In the genomic region with DNA sequence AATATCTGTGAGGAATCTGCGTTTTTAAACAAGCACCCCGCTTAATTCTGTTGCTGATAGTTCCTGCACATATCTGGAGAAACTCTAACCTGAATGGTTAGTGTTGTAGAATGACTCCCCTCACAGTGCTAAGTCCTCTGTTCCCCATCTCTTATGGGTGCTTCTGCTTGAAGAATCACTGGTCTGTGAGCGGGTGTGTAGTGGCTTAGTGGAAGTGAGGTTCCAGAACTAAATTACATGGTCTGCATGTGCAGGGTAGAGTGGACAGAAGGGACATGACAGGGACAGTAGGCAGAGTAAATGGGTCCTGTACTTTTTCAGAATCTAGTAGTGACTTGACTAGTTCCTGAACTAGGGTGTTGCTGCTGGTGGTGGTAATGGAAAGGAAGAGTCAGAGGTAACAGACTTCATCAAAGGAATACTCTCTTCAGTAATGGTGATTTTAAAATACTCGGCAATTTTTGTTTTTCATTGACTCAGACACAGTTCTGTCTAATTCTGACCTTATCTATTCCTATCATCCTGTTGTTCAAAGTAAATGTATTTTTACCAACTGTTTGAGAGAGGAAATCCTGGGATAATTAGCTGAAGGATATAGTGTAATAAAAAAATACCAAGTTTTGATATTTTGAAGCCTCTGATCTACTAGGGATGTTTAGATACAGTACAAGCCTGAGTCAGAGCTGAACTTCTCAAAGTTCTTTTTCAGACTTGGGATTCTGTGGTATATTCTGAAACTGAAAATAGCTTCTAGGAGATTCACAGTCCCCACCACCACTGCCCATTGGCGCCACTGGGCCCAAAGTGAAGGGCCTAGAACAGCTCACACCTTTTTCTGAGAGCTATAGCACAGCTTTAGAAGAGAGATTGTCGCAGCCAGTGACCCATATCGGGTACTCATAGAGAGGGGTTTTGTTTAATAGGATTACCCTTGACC, we compare ENCODE assay signal across 8 cellular contexts. TPM values are rescaled to one million over a fixed set of nuclear protein-coding genes. Genes with fewer than 3 reads are reported as not detected.
A peak's percentile ranks its signal among the peaks of the same experiment; 100 is the strongest.
DNase-seq lines count a peak whose midpoint lies in the region; ATAC-seq and TF ChIP-seq lines count a peak whose summit lies in the region.

No MANE protein-coding gene starts in this region.

- peaks cover 81% of the 10 kb centered on the region for H3K4me1 Mint-ChIP-seq in chondrocyte (ENCODE audit: low read depth)

- in situ Hi-C loops in transverse colon (cut with MboI; ENCODE audit: low pct_ligation_motif_present in 1 of 4, low pct_unique_long_range_greater_than_20kb in 1 of 4, low sequenced_read_pairs in 3 of 4): no loop called here

- peak overlapping the region; percentile 89 for H3K27ac Mint-ChIP-seq in chondrocyte (ENCODE audit: unreplicated experiment)

- H3K4me3 ChIP-seq in transverse colon: no peak overlapping the region

- no peak for TF ChIP-seq POLR2A in transverse colon (IDR thresholded peaks at IDR 0.05)

- ATAC-seq in HG03460 (IDR thresholded peaks at IDR 0.05; ENCODE audit: unreplicated experiment): peak; percentile 97

- TF ChIP-seq EP300 in transverse colon (IDR thresholded peaks at IDR 0.05; ENCODE audit: low read depth): no peak

- no peak overlapping the region for H3K4me3 Mint-ChIP-seq in chondrocyte (ENCODE audit: unreplicated experiment)

- H3K9me3 Mint-ChIP-seq in chondrocyte (ENCODE audit: low read depth): no peaks in the 10 kb centered on the region

- intact Hi-C loops in transverse colon (cut with DNase I; ENCODE audit: low total_unique reads): no loop called here

- peaks cover 27 to 67% (median 31%) of the 10 kb centered on the region in 4 donors for H3K4me1 ChIP-seq in transverse colon

- TF ChIP-seq CTCF in GM10266 (IDR thresholded peaks at IDR 0.05; ENCODE audit: control insufficient read depth, insufficient read depth, low read depth, missing control alignments) (no peak), GM20000 (IDR thresholded peaks at IDR 0.05; ENCODE audit: extremely low read depth, missing control alignments) (no peak), chondrocyte (IDR thresholded peaks at IDR 0.05) (no peak), transverse colon (IDR thresholded peaks at IDR 0.05) (no peak)

- H3K27me3 ChIP-seq in transverse colon: no peaks in the 10 kb centered on the region

- DNase-seq in GM10266 (ENCODE audit: extremely low spot score) (peak; percentile 27), GM20000 (ENCODE audit: low spot score) (peak; percentile 27), chondrocyte (ENCODE audit: low spot score) (no peak), transverse colon (peak; percentile 49), NCI-H1417 (lab: John Stamatoyannopoulos, UW) (no peak), SIG-M5 (lab: John Stamatoyannopoulos, UW) (no peak), NCI-H1048 (lab: John Stamatoyannopoulos, UW) (no peak)

- H3K9me3 ChIP-seq in transverse colon: no peaks in the 10 kb centered on the region

- peak overlapping the region in 3 of 4 donors; percentile 42 to 53 (median 51) for H3K27ac ChIP-seq in transverse colon

- 85 to 90% methylated on average over 5 to 7 of the region's 7 CpGs for WGBS in transverse colon (ENCODE audit: low coverage in 1 of 2), 2 donors

- H3K36me3 ChIP-seq in transverse colon: no peaks in the 10 kb centered on the region

- no peaks in the 10 kb centered on the region for H3K27me3 Mint-ChIP-seq in chondrocyte (ENCODE audit: low read depth)

- H3K36me3 Mint-ChIP-seq in chondrocyte (ENCODE audit: low read depth): peaks cover 2% of the 10 kb centered on the region

RNA-seq across cellular contexts. Expression of gene FNDC3B, which starts 55.5 kb away (rescaled TPM):
- 290 to 304 TPM (median 293 TPM) in 3 replicates for total RNA-seq in chondrocyte
- total RNA-seq in transverse colon: 10 to 100 TPM; 28.5 to 85.7 (median 44.5) TPM

Comparison
In these comparisons a context has a peak if more than half of its experiments do, and no peak if none do; other contexts are left out.
1. DNase-seq: peak in GM10266 (single experiment), GM20000 (single experiment) and transverse colon (single experiment); none in chondrocyte (single experiment), NCI-H1417 (0 of 3), SIG-M5 (single experiment) and NCI-H1048 (single experiment).